In the genomic region with DNA sequence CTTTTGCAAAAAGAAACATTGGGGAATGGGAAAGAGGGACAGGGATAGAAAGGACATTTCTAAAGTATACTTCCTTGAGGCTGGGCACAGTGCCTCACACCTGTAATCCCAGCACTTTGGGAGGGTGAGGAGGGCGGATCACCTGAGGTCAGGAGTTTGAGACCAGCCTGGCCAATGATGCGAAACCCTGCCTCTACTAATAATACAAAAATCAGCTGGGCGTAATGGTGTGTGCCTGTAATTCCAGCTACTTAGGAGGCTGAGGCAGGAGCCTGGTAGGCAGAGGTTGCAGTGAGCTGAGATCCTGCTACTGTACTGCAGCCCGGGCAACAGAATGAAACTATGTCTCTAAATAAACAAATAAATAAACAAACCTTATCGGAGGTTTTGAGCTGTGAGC, we compare ENCODE assay signal across 16 cellular contexts. TPM values are rescaled to one million over a fixed set of nuclear protein-coding genes. Genes with fewer than 3 reads are reported as not detected.
DNase-seq lines count a peak whose midpoint lies in the region; ATAC-seq, FAIRE-seq and TF ChIP-seq lines count a peak whose summit lies in the region.
"Had no signal": no experiment of that assay in that cellular context is flagged by ENCODE, and none has a peak within 500 bp of the region (broad histone marks: within the 10 kb centered on the region; RNA-seq: fewer than 3 reads in every experiment).

No MANE protein-coding gene starts in this region.

- no peaks in the 10 kb centered on the region for H3K9me3 Mint-ChIP-seq in neural progenitor cell

- H3K4me3 Mint-ChIP-seq in neural progenitor cell = no peak overlapping the region
- H3K4me3 Mint-ChIP-seq: B cell; CD4-positive, alpha-beta memory T cell had no signal

- CTCF ChIA-PET in HepG2 (lab: Yijun Ruan, JAX; ENCODE audit: low intra/inter-chr PET ratio, low total read pairs) = no interaction called here

- H2AFZ ChIP-seq in HepG2 (ENCODE audit: low read length) (no peak overlapping the region), neural progenitor cell (replicated peaks) (no peak overlapping the region)

- POLR2A ChIA-PET in HepG2 (lab: Yijun Ruan, JAX) = interaction anchor here (7.5 kb wide), 1 partner anchor 16 kb away, joined by 135 read pairs; a partner anchor contains a TSS

- no peak for ATAC-seq in HepG2
- no peak for ATAC-seq in right lobe of liver
- no peak for ATAC-seq in upper lobe of right lung
- ATAC-seq in GM18873 (IDR thresholded peaks at IDR 0.05; ENCODE audit: low FRiP score, unreplicated experiment) = no peak

- TF ChIP-seq RAD21 in HepG2 (CRISPR knock-in tag; IDR thresholded peaks at IDR 0.05) = no peak

- H3K27me3 Mint-ChIP-seq in neural progenitor cell (ENCODE audit: insufficient read depth, low read depth) = peaks cover 6% of the 10 kb centered on the region
- H3K27me3 Mint-ChIP-seq: B cell; CD4-positive, alpha-beta memory T cell had no signal

- TF ChIP-seq POLR2A in HepG2 (IDR thresholded peaks at IDR 0.05; ENCODE audit: insufficient read depth in 1 of 2, low read depth in 2 of 2, low read length in 2 of 2) (no peak), right lobe of liver (IDR thresholded peaks at IDR 0.05) (no peak)

- in situ Hi-C loops in HepG2 (cut with HindIII; ENCODE audit: extremely low pct_ligation_motif_present, low pct_unique_long_range_greater_than_20kb) = no loop called here

- no peak overlapping the region for H3K9ac ChIP-seq in HepG2 (ENCODE audit: insufficient read depth, low read depth, low read length)
- no peak overlapping the region for H3K9ac ChIP-seq in neural progenitor cell

- H4K20me1 ChIP-seq in HepG2 (ENCODE audit: insufficient read depth, low read length) = no peaks in the 10 kb centered on the region
- H4K20me1 ChIP-seq in neural progenitor cell (ENCODE audit: low read depth) = no peaks in the 10 kb centered on the region

- TF ChIP-seq CTCF in HepG2 (CRISPR knock-in tag; IDR thresholded peaks at IDR 0.05) = no peak
- no peak for TF ChIP-seq CTCF in right lobe of liver (IDR thresholded peaks at IDR 0.05)
- TF ChIP-seq CTCF in VCaP (conservative IDR thresholded peaks at IDR 0.05) = no peak
- TF ChIP-seq CTCF in upper lobe of right lung (IDR thresholded peaks at IDR 0.05) = no peak
- TF ChIP-seq CTCF in left ventricle myocardium inferior (IDR thresholded peaks at IDR 0.05; ENCODE audit: borderline replicate concordance) = no peak
- TF ChIP-seq CTCF in neural progenitor cell (IDR thresholded peaks at IDR 0.05) = no peak

- BruUV-seq in HepG2 (replicated peaks; lab: Mats Ljungman, UMichigan) = no TSS peak

- peaks cover 23% of the 10 kb centered on the region for H3K4me1 Mint-ChIP-seq in neural progenitor cell
- H3K4me1 Mint-ChIP-seq: B cell had no signal

- H3K36me3 Mint-ChIP-seq in neural progenitor cell = no peaks in the 10 kb centered on the region
- H3K36me3 Mint-ChIP-seq: CD4-positive, alpha-beta memory T cell had no signal

- H3K4me2 ChIP-seq in HepG2 (ENCODE audit: low read depth, low read length) = peak overlapping the region; percentile 94
- H3K4me2 ChIP-seq in neural progenitor cell = no peak overlapping the region

- H3K27ac ChIP-seq in HepG2 (ENCODE audit: extremely low read length, insufficient read depth, low read length) (no peak overlapping the region), right lobe of liver (no peak overlapping the region), VCaP (0 out of 2 replicates have a peak overlapping the region, but pooled peaks have one; percentile 18), upper lobe of right lung (peak overlapping the region; percentile 24), left ventricle myocardium inferior (replicated peaks) (no peak overlapping the region), neural progenitor cell (no peak overlapping the region)

- H3F3A ChIP-seq in neural progenitor cell (ENCODE audit: low read depth) = peaks cover 20% of the 10 kb centered on the region

- H3K79me2 ChIP-seq in HepG2 (ENCODE audit: insufficient read depth, low read length) (no peaks in the 10 kb centered on the region), neural progenitor cell (ENCODE audit: low read depth) (no peaks in the 10 kb centered on the region)

- 41% methylated on average over 5 of the region's 5 CpGs for WGBS in HepG2 (ENCODE audit: low lambda C conversion rate)
- WGBS in right lobe of liver (ENCODE audit: insufficient coverage, low coverage, low lambda C conversion rate, missing lambda C conversion rate) = 40% methylated on average over 5 of the region's 5 CpGs

- H3K36me3 ChIP-seq in HepG2 (replicated peaks in 1 of 2; ENCODE audit: control insufficient read depth in 1 of 2, insufficient read depth in 2 of 2, low read length in 2 of 2) = no peaks in the 10 kb centered on the region
- H3K36me3 ChIP-seq in right lobe of liver = no peaks in the 10 kb centered on the region
- H3K36me3 ChIP-seq in upper lobe of right lung = no peaks in the 10 kb centered on the region
- no peaks in the 10 kb centered on the region for H3K36me3 ChIP-seq in left ventricle myocardium inferior
- H3K36me3 ChIP-seq in neural progenitor cell = no peaks in the 10 kb centered on the region

- intact Hi-C loops in HepG2 (cut with micrococcal nuclease; ENCODE audit: unreplicated experiment) (loop anchor here (10.0 kb wide), 1 partner anchor 61 kb away; a partner anchor contains a TSS), right lobe of liver (cut with DNase I) (no loop called here), upper lobe of right lung (cut with DNase I) (no loop called here), left ventricle myocardium inferior (cut with micrococcal nuclease) (no loop called here)

- TF ChIP-seq EP300 in HepG2 (IDR thresholded peaks at IDR 0.05; ENCODE audit: low read depth in 2 of 2, low read length in 2 of 2) = no peak
- TF ChIP-seq EP300 in HepG2 (CRISPR knock-in tag; IDR thresholded peaks at IDR 0.05; ENCODE audit: borderline replicate concordance) = no peak

- H3K9me3 ChIP-seq in HepG2 (ENCODE audit: low read length) (no peaks in the 10 kb centered on the region), right lobe of liver (no peaks in the 10 kb centered on the region), upper lobe of right lung (no peaks in the 10 kb centered on the region), left ventricle myocardium inferior (replicated peaks) (no peaks in the 10 kb centered on the region), neural progenitor cell (ENCODE audit: low read depth) (no peaks in the 10 kb centered on the region)

- DNase-seq in HepG2 (ENCODE audit: low spot score) = no peak
- no peak for DNase-seq in right lobe of liver
- DNase-seq in left kidney (ENCODE audit: low read depth, low spot score) = peak; percentile 39
- no peak for DNase-seq in upper lobe of right lung
- no peak for DNase-seq in left ventricle myocardium inferior
- DNase-seq in neural progenitor cell (ENCODE audit: low spot score) = no peak
- DNase-seq: C1 segment of cervical spinal cord; CD4-positive, alpha-beta memory T cell; DND-41; GDM1; HCEC 1CT had no signal

- H3K4me3 ChIP-seq in HepG2 (replicated peaks in 1 of 3; ENCODE audit: insufficient read depth in 1 of 3, low read depth in 2 of 3, low read length in 3 of 3) = peak overlapping the region in 1 of 3 experiments; percentile 15; a peak in 1 of 6 replicates
- no peak overlapping the region for H3K4me3 ChIP-seq in right lobe of liver
- H3K4me3 ChIP-seq in upper lobe of right lung = no peak overlapping the region
- no peak overlapping the region for H3K4me3 ChIP-seq in left ventricle myocardium inferior
- no peak overlapping the region for H3K4me3 ChIP-seq in neural progenitor cell

- H3K27me3 ChIP-seq in HepG2 (ENCODE audit: control insufficient read depth in 1 of 2, insufficient read depth in 2 of 2, low read length in 2 of 2) = no peaks in the 10 kb centered on the region; a peak in 1 of 5 replicates
- no peaks in the 10 kb centered on the region for H3K27me3 ChIP-seq in right lobe of liver
- no peaks in the 10 kb centered on the region for H3K27me3 ChIP-seq in upper lobe of right lung
- no peaks in the 10 kb centered on the region for H3K27me3 ChIP-seq in left ventricle myocardium inferior (ENCODE audit: low read depth)
- H3K27me3 ChIP-seq in neural progenitor cell = no peaks in the 10 kb centered on the region

- H3K4me1 ChIP-seq in HepG2 (ENCODE audit: insufficient read depth, low read length) = peaks cover 61% of the 10 kb centered on the region
- peaks cover 0 to 25% (median 9%) of the 10 kb centered on the region in 4 donors for H3K4me1 ChIP-seq in right lobe of liver
- H3K4me1 ChIP-seq in upper lobe of right lung = peaks cover 12% of the 10 kb centered on the region
- peaks cover 41% of the 10 kb centered on the region for H3K4me1 ChIP-seq in left ventricle myocardium inferior
- peaks cover 24% of the 10 kb centered on the region for H3K4me1 ChIP-seq in neural progenitor cell

- FAIRE-seq in HepG2 (lab: Jason Lieb, UNC) = no peak
- FAIRE-seq: A204.1, GM12892 had no signal

- H3K27ac Mint-ChIP-seq in neural progenitor cell = no peak overlapping the region
- H3K27ac Mint-ChIP-seq: B cell had no signal

TF ChIP-seq in HepG2, 621 proteins besides CTCF, POLR2A, EP300 and RAD21 (continues in another document):
- TF ChIP-seq CBFB (CRISPR knock-in tag; IDR thresholded peaks at IDR 0.05) = no peak

RNA-seq across cellular contexts. Expression of a gene that starts 16.3 kb away (rescaled TPM):
- 7.6 and 8.2 TPM in 2 replicates for total RNA-seq in HepG2 (2016; rRNA removed; fragmentation: Illumina TruSeq; extraction: Trizol)
- total RNA-seq in HepG2 (2016; cell fraction: cytosol; rRNA removed; fragmentation: Illumina TruSeq; extraction: Trizol; ENCODE audit: low read depth) = 1.2 and 1.4 TPM in 2 replicates
- 6.8 and 7.9 TPM in 2 replicates for total RNA-seq in HepG2 (2016; cell fraction: insoluble cytoplasmic fraction; rRNA removed; fragmentation: Illumina TruSeq; extraction: Trizol)
- 4.4 and 4.7 TPM in 2 replicates for total RNA-seq in HepG2 (2016; cell fraction: membrane; rRNA removed; fragmentation: Illumina TruSeq; extraction: Trizol)
- total RNA-seq in HepG2 (2016; cell fraction: nucleus; rRNA removed; fragmentation: Illumina TruSeq; extraction: Trizol) = 4.9 and 6.0 TPM in 2 replicates
- polyA plus RNA-seq in HepG2 (2011; rRNA removed) = 11.2 and 13.9 TPM in 2 replicates
- polyA plus RNA-seq in HepG2 (2011; cell fraction: cytosol; rRNA removed) = 7.0 and 7.4 TPM in 2 replicates
- polyA plus RNA-seq in HepG2 (2011; cell fraction: nucleus; rRNA removed) = 11.3 and 13.2 TPM in 2 replicates
- polyA plus RNA-seq in HepG2 (2012) = 4.4 and 5.9 TPM in 2 replicates
- polyA plus RNA-seq in HepG2 (2016; cell fraction: cytosol; fragmentation: Illumina TruSeq; extraction: Trizol; ENCODE audit: low read depth) = 0.47 and 0.59 TPM in 2 replicates
- 5.6 and 6.0 TPM in 2 replicates for polyA plus RNA-seq in HepG2 (2016; cell fraction: insoluble cytoplasmic fraction; fragmentation: Illumina TruSeq; extraction: Trizol; ENCODE audit: low read depth)
- polyA plus RNA-seq in HepG2 (2016; cell fraction: membrane; fragmentation: Illumina TruSeq; extraction: Trizol; ENCODE audit: low read depth) = 2.1 and 2.3 TPM in 2 replicates
- 7.1 and 7.2 TPM in 2 replicates for polyA plus RNA-seq in HepG2 (2016; cell fraction: nucleus; fragmentation: Illumina TruSeq; extraction: Trizol; ENCODE audit: insufficient read depth, low read depth)
- 7.9 and 26.0 TPM in 2 replicates for polyA minus RNA-seq in HepG2 (2011; rRNA and poly(A)+ RNA removed; ENCODE audit: low replicate concordance)
- 7.2 and 7.3 TPM in 2 replicates for polyA minus RNA-seq in HepG2 (2011; cell fraction: cytosol; rRNA and poly(A)+ RNA removed)
- 4.7 and 5.0 TPM in 2 replicates for polyA minus RNA-seq in HepG2 (2011; cell fraction: nucleus; rRNA and poly(A)+ RNA removed)
- total RNA-seq in right lobe of liver = 10 to 100 TPM in 4 of 6 experiments, 1 to 10 TPM in 2; 6.1 to 28.9 (median 15.5) TPM
- 45.6 TPM for total RNA-seq in upper lobe of right lung
- 20.1 TPM for total RNA-seq in left ventricle myocardium inferior
- total RNA-seq in neural progenitor cell (ENCODE audit: low replicate concordance) = 11.0 and 17.2 TPM in 2 replicates

Comparison
In these comparisons a context has a peak if more than half of its experiments do, and no peak if none do; other contexts are left out.
1. H3K27ac ChIP-seq: peak in VCaP (single experiment) and upper lobe of right lung (single experiment); none in HepG2 (single experiment), right lobe of liver (0 of 3), left ventricle myocardium inferior (single experiment) and neural progenitor cell (single experiment).